In the genomic region with DNA sequence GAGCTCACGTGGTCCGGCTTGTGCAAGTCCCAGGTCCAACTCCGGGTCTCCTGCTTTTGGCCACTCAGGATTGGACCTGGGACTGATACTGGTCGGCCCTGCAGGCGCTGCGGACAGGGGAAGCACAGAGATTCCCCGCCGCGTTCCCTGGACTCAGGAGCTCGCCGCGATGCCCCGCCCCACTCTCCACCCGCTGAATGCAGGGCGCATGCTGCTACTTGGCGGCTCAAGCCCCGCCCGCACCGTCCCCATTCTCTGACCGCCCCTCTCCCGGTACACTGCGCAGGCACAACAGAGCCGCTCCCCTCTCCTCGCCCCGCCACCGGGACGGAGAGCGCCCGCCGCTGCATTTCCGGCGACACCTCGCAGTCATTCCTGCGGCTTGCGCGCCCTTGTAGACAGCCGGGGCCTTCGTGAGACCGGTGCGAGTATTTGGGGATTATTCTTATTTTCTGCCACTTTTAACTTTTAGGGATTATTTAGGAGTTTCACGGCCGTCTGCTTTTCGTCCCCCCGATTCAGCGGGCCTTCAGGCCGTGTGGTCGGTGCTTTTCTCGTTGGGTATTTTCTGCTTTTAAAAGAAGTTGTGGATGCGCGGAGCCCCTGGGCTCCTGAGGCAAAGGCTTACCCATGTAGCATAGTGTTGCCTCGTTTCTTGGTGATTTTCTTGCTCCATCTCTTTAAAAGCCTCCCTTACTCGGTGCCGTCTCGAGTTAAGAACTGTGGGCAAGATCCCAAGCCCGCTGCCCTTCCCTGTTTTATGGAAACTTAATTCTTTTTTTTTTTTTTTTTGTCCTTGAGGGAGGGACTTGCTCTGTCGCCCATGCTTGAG, we compare ENCODE assay signal across 8 cellular contexts. TPM values are rescaled to one million over a fixed set of nuclear protein-coding genes. Genes with fewer than 3 reads are reported as not detected.
A peak's percentile ranks its signal among the peaks of the same experiment; 100 is the strongest.
DNase-seq lines count a peak whose midpoint lies in the region; ATAC-seq and TF ChIP-seq lines count a peak whose summit lies in the region.

A gene (plus strand): TSS at position 251 of the 832 bp plus-strand sequence. CDS start 1,544 bp downstream, outside the sequence.

- TF ChIP-seq POLR2A in IMR-90 (IDR thresholded peaks at IDR 0.05; ENCODE audit: low read depth, low read length), result peak; percentile 89

- dilution Hi-C loops in IMR-90 (cut with HindIII; ENCODE audit: low sequenced_read_pairs, unreplicated experiment), result no loop called here

- H2AK9ac ChIP-seq in IMR-90 (replicated peaks; ENCODE audit: low read depth, low read length, poor library complexity), result peak within 1 kb of the TSS; percentile 87

- H2BK15ac ChIP-seq in IMR-90 (ENCODE audit: low read depth, low read length), result peak within 1 kb of the TSS; percentile 62; the same call in 2 of the 3 replicates

- H2BK120ac ChIP-seq in IMR-90 (ENCODE audit: low read depth, low read length), result peak within 1 kb of the TSS; percentile 66

- BruUV-seq in IMR-90 (replicated peaks; lab: Mats Ljungman, UMichigan), result no TSS peak
- TSS peak; percentile 55 for BruUV-seq in PC-3 (replicated peaks; lab: Mats Ljungman, UMichigan)

- peaks cover 13% of the 10 kb centered on the region for H3K9me1 ChIP-seq in IMR-90 (ENCODE audit: insufficient read depth, low read length)

- no peaks in the 10 kb centered on the region for H3F3A ChIP-seq in PC-3 (ENCODE audit: low read length, unreplicated experiment)

- peak within 1 kb of the TSS; percentile 85 for H3K4me2 ChIP-seq in IMR-90 (ENCODE audit: low read depth, low read length)
- H3K4me2 ChIP-seq in PC-3 (ENCODE audit: low read length), result peak within 1 kb of the TSS; percentile 88

- H3K27ac ChIP-seq in IMR-90 (ENCODE audit: insufficient read depth, low read length) (peak within 1 kb of the TSS; percentile 91), PC-3 (ENCODE audit: low read length) (peak within 1 kb of the TSS; percentile 67), mucosa of rectum (ENCODE audit: low read depth in 2 of 2, low read length in 2 of 2) (peak within 1 kb of the TSS; percentile 81 to 91)

- H3K4me3 ChIP-seq in IMR-90 (ENCODE audit: insufficient read depth, low read depth, low read length) (peak within 1 kb of the TSS; percentile 91), PC-3 (ENCODE audit: low read length) (peak within 1 kb of the TSS; percentile 88), epithelial cell of proximal tubule (ENCODE audit: low read depth, low read length) (peak within 1 kb of the TSS; percentile 77), mucosa of rectum (ENCODE audit: low read length in 2 of 2) (peak within 1 kb of the TSS; percentile 73 to 94)

- peak within 1 kb of the TSS; percentile 63 for H2AK5ac ChIP-seq in IMR-90 (ENCODE audit: low read depth, low read length)

- CTCF ChIA-PET in IMR-90 (lab: Yijun Ruan, JAX), result interaction anchor here (0.6 to 1.4 kb wide), 2 partner anchors 12 to 1910 kb away, joined by 3 to 5 read pairs; no protein-coding TSS in a partner anchor
- CTCF ChIA-PET in PC-3 (lab: Charles Lee), result interaction anchor here (0.6 to 1.0 kb wide), 3 partner anchors 28 to 217 kb away, joined by 4 to 13 read pairs (median 11); a partner anchor contains a TSS

- peak within 1 kb of the TSS; percentile 89 for H3K14ac ChIP-seq in IMR-90 (replicated peaks; ENCODE audit: low read depth, low read length)

- peaks cover 7% of the 10 kb centered on the region for H3K9me3 ChIP-seq in IMR-90 (ENCODE audit: control insufficient read depth, insufficient read depth, low read length)
- H3K9me3 ChIP-seq in PC-3 (ENCODE audit: low read length), result 0 out of 2 replicates have a peak, but pooled peaks cover 5% of the 10 kb centered on the region
- H3K9me3 ChIP-seq in mucosa of rectum (ENCODE audit: control insufficient read depth in 2 of 2, low read length in 2 of 2), result no peaks in the 10 kb centered on the region

- H4K20me1 ChIP-seq in IMR-90 (ENCODE audit: insufficient read depth, low read length), result peaks cover 7% of the 10 kb centered on the region; the same call in 1 of the 2 replicates
- H4K20me1 ChIP-seq in PC-3 (ENCODE audit: low read length), result no peaks in the 10 kb centered on the region

- TF ChIP-seq RAD21 in IMR-90 (IDR thresholded peaks at IDR 0.05; ENCODE audit: low read length), result 0 out of 2 replicates have a peak, but pooled peaks have one; percentile 4

- H4K5ac ChIP-seq in IMR-90 (ENCODE audit: low read depth, low read length), result peak within 1 kb of the TSS; percentile 85

- H3K79me1 ChIP-seq in IMR-90 (ENCODE audit: low read depth in 1 of 2, low read length in 2 of 2), result peaks cover 27 to 57% of the 10 kb centered on the region in 2 experiments

- H3K4ac ChIP-seq in IMR-90 (ENCODE audit: low read depth, low read length), result peak within 1 kb of the TSS; percentile 85

- H4K8ac ChIP-seq in IMR-90 (ENCODE audit: low read depth in 2 of 2, low read length in 2 of 2), result peak within 1 kb of the TSS; percentile 91 to 96

- H2AFZ ChIP-seq in IMR-90 (replicated peaks; ENCODE audit: low read length, poor library complexity) (peak within 1 kb of the TSS; percentile 90), PC-3 (ENCODE audit: low read length) (peak within 1 kb of the TSS; percentile 91)

- H3K9me2 ChIP-seq in PC-3 (replicated peaks; ENCODE audit: low read length), result no peaks in the 10 kb centered on the region

- intact Hi-C loops in IMR-90 (cut with micrococcal nuclease) (loop anchor here (1.0 to 5.0 kb wide), 3 partner anchors 24 to 79 kb away; a partner anchor contains a TSS), PC-3 (cut with micrococcal nuclease) (loop anchor here (1.0 to 2.0 kb wide), 5 partner anchors 11 to 78 kb away; a partner anchor contains a TSS)

- POLR2A ChIA-PET in IMR-90 (lab: Charles Lee; ENCODE audit: unreplicated experiment), result interaction anchor here (0.5 kb wide), 2 partner anchors 41 to 44 kb away, joined by 3 read pairs; no protein-coding TSS in a partner anchor
- POLR2A ChIA-PET in PC-3 (lab: Charles Lee; ENCODE audit: unreplicated experiment), result interaction anchor here (0.5 to 1.5 kb wide), 5 partner anchors 24 to 316 kb away, joined by 3 to 15 read pairs (median 6); a partner anchor contains a TSS

- H3K56ac ChIP-seq in IMR-90 (ENCODE audit: extremely low read depth, insufficient read depth, low read length), result peak within 1 kb of the TSS; percentile 94

- in situ Hi-C loops in IMR-90 (cut with MboI; ENCODE audit: low sequenced_read_pairs), result no loop called here

- H2BK20ac ChIP-seq in IMR-90 (ENCODE audit: low read depth, low read length), result peak within 1 kb of the TSS; percentile 35; the same call in 1 of the 2 replicates

- peak; percentile 99 for ATAC-seq in GM21528 (IDR thresholded peaks at IDR 0.05; ENCODE audit: low FRiP score, unreplicated experiment)
- ATAC-seq in IMR-90 (ENCODE audit: low read depth), result peak; percentile 97
- ATAC-seq in PC-3, result peak; percentile 96

- H3K18ac ChIP-seq in IMR-90 (ENCODE audit: low read depth, low read length), result peak within 1 kb of the TSS; percentile 77

- H3K9ac ChIP-seq in IMR-90 (ENCODE audit: low read depth, low read length) (peak within 1 kb of the TSS; percentile 97), PC-3 (ENCODE audit: low read length) (peak within 1 kb of the TSS; percentile 93), mucosa of rectum (ENCODE audit: low read depth in 1 of 2, low read length in 2 of 2) (peak within 1 kb of the TSS; percentile 84 to 93)

- peak within 1 kb of the TSS; percentile 78 for H4K91ac ChIP-seq in IMR-90 (ENCODE audit: insufficient read depth, low read depth, low read length)

- H3K27me3 ChIP-seq in IMR-90 (ENCODE audit: control insufficient read depth, insufficient read depth, low read length) (no peaks in the 10 kb centered on the region), PC-3 (ENCODE audit: low read length) (no peaks in the 10 kb centered on the region), mucosa of rectum (ENCODE audit: control insufficient read depth in 2 of 2, insufficient read depth in 2 of 2, low read length in 2 of 2) (no peaks in the 10 kb centered on the region)

- peak within 1 kb of the TSS; percentile 78 for H2BK5ac ChIP-seq in IMR-90 (ENCODE audit: low read depth, low read length, poor library complexity, severe bottlenecking)

- TF ChIP-seq CTCF in IMR-90 (conservative IDR thresholded peaks at IDR 0.05; ENCODE audit: low read depth, low read length), result no peak
- no peak for TF ChIP-seq CTCF in PC-3 (conservative IDR thresholded peaks at IDR 0.05; ENCODE audit: low read depth, low read length)
- no peak for TF ChIP-seq CTCF in epithelial cell of proximal tubule (conservative IDR thresholded peaks at IDR 0.05; ENCODE audit: low read depth, low read length)

- H3K79me2 ChIP-seq in PC-3 (ENCODE audit: low read length), result peaks cover 32% of the 10 kb centered on the region

- peak within 1 kb of the TSS; percentile 99 for H3K23ac ChIP-seq in IMR-90 (ENCODE audit: low read depth, low read length)

- H3K4me1 ChIP-seq in IMR-90 (ENCODE audit: control insufficient read depth, insufficient read depth, low read length) (peaks cover 8% of the 10 kb centered on the region), PC-3 (ENCODE audit: insufficient read depth, low read length) (peaks cover 24% of the 10 kb centered on the region), mucosa of rectum (ENCODE audit: control insufficient read depth in 2 of 2, insufficient read depth in 2 of 2, low read length in 2 of 2) (peaks cover 14 to 20% of the 10 kb centered on the region in 2 donors)

- DNase-seq in DMS 273 (lab: John Stamatoyannopoulos, UW; ENCODE audit: unreplicated experiment) (peak; percentile 97), IMR-90 (peak; percentile 99), PC-3 (peak; percentile 96), epithelial cell of proximal tubule (ENCODE audit: low read depth) (peak; percentile 79)
- peak; percentile 79 for DNase-seq in activated T-cell treated with anti-CD3 and anti-CD28 coated beads, Interleukin-2, amount 50 U/mL, for 1 hour
- DNase-seq in stimulated activated CD8-positive, alpha-beta memory T cell treated with anti-CD3 and anti-CD28 coated beads, Interleukin-4, amount 100 ng/mL, for 48 hours, result peak; percentile 94

- WGBS in IMR-90 (ENCODE audit: extremely low coverage in 2 of 2, insufficient read length in 1 of 2), 2 experiments, result 0% methylated on average over 17 of the region's 56 CpGs; no CpG with 5 or more reads in 1 of the 2 experiments

- H3K36me3 ChIP-seq in IMR-90 (ENCODE audit: control insufficient read depth, insufficient read depth, low read length) (peaks cover 19% of the 10 kb centered on the region), PC-3 (ENCODE audit: low read depth, low read length) (peaks cover 3% of the 10 kb centered on the region; the same call in 1 of the 2 replicates), mucosa of rectum (ENCODE audit: control insufficient read depth in 2 of 2, insufficient read depth in 2 of 2, low read length in 2 of 2) (peaks cover 15 to 21% of the 10 kb centered on the region in 2 donors)

TF ChIP-seq in IMR-90, 13 proteins besides CTCF, POLR2A, EP300 and RAD21 (continues in another document):
- no peak for TF ChIP-seq RCOR1 (IDR thresholded peaks at IDR 0.05; ENCODE audit: insufficient replicate concordance, low read length)

RNA-seq across cellular contexts. Expression of the gene that starts here (rescaled TPM):
- 129 and 141 TPM in 2 replicates for total RNA-seq in IMR-90 (2012; rRNA removed)
- polyA plus RNA-seq in IMR-90 (2012; rRNA removed), result 170 and 175 TPM in 2 replicates
- polyA plus RNA-seq in IMR-90 (2012; cell fraction: cytosol; rRNA removed), result 101 and 219 TPM in 2 replicates
- polyA plus RNA-seq in IMR-90 (2012; cell fraction: nucleus; rRNA removed; ENCODE audit: low replicate concordance), result 81.3 and 113 TPM in 2 replicates
- total RNA-seq in PC-3 (2014; rRNA removed), result 85.8 and 87.8 TPM in 2 replicates
- total RNA-seq in epithelial cell of proximal tubule, result 158 and 198 TPM in 2 replicates

Comparison
In these comparisons a context has a peak if more than half of its experiments do, and no peak if none do; other contexts are left out.
1. Peak in every context shown above with its lines: DNase-seq, ATAC-seq, H3K4me3 ChIP-seq and H3K27ac ChIP-seq.